1 cellular context compared by ENCODE assay signal in the genomic region with DNA sequence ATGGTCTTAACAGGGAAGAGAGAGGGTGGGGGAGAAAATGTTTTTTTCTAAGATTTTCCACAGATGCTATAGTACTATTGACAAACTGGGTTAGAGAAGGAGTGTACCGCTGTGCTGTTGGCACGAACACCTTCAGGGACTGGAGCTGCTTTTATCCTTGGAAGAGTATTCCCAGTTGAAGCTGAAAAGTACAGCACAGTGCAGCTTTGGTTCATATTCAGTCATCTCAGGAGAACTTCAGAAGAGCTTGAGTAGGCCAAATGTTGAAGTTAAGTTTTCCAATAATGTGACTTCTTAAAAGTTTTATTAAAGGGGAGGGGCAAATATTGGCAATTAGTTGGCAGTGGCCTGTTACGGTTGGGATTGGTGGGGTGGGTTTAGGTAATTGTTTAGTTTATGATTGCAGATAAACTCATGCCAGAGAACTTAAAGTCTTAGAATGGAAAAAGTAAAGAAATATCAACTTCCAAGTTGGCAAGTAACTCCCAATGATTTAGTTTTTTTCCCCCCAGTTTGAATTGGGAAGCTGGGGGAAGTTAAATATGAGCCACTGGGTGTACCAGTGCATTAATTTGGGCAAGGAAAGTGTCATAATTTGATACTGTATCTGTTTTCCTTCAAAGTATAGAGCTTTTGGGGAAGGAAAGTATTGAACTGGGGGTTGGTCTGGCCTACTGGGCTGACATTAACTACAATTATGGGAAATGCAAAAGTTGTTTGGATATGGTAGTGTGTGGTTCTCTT.
A peak's percentile ranks its signal among the peaks of the same experiment; 100 is the strongest.
TF ChIP-seq lines count a peak whose summit lies in the region.

No MANE protein-coding gene starts in this region.

TF ChIP-seq in K562, 482 proteins besides CTCF, POLR2A, EP300 and RAD21 (continued from another document and continues in another):
- TF ChIP-seq ARHGAP35 (IDR thresholded peaks at IDR 0.05; ENCODE audit: partially characterized antibody), result no peak
- TF ChIP-seq RBM39 (optimal IDR thresholded peaks at IDR 0.05; ENCODE audit: low read depth, low read length), result peak; percentile 91
- TF ChIP-seq CBFB (CRISPR knock-in tag; IDR thresholded peaks at IDR 0.05), result no peak
- no peak; the same call in 1 of the 2 replicates for TF ChIP-seq CBX1 (IDR thresholded peaks at IDR 0.05; ENCODE audit: low read depth)
- TF ChIP-seq, protein P1, sequence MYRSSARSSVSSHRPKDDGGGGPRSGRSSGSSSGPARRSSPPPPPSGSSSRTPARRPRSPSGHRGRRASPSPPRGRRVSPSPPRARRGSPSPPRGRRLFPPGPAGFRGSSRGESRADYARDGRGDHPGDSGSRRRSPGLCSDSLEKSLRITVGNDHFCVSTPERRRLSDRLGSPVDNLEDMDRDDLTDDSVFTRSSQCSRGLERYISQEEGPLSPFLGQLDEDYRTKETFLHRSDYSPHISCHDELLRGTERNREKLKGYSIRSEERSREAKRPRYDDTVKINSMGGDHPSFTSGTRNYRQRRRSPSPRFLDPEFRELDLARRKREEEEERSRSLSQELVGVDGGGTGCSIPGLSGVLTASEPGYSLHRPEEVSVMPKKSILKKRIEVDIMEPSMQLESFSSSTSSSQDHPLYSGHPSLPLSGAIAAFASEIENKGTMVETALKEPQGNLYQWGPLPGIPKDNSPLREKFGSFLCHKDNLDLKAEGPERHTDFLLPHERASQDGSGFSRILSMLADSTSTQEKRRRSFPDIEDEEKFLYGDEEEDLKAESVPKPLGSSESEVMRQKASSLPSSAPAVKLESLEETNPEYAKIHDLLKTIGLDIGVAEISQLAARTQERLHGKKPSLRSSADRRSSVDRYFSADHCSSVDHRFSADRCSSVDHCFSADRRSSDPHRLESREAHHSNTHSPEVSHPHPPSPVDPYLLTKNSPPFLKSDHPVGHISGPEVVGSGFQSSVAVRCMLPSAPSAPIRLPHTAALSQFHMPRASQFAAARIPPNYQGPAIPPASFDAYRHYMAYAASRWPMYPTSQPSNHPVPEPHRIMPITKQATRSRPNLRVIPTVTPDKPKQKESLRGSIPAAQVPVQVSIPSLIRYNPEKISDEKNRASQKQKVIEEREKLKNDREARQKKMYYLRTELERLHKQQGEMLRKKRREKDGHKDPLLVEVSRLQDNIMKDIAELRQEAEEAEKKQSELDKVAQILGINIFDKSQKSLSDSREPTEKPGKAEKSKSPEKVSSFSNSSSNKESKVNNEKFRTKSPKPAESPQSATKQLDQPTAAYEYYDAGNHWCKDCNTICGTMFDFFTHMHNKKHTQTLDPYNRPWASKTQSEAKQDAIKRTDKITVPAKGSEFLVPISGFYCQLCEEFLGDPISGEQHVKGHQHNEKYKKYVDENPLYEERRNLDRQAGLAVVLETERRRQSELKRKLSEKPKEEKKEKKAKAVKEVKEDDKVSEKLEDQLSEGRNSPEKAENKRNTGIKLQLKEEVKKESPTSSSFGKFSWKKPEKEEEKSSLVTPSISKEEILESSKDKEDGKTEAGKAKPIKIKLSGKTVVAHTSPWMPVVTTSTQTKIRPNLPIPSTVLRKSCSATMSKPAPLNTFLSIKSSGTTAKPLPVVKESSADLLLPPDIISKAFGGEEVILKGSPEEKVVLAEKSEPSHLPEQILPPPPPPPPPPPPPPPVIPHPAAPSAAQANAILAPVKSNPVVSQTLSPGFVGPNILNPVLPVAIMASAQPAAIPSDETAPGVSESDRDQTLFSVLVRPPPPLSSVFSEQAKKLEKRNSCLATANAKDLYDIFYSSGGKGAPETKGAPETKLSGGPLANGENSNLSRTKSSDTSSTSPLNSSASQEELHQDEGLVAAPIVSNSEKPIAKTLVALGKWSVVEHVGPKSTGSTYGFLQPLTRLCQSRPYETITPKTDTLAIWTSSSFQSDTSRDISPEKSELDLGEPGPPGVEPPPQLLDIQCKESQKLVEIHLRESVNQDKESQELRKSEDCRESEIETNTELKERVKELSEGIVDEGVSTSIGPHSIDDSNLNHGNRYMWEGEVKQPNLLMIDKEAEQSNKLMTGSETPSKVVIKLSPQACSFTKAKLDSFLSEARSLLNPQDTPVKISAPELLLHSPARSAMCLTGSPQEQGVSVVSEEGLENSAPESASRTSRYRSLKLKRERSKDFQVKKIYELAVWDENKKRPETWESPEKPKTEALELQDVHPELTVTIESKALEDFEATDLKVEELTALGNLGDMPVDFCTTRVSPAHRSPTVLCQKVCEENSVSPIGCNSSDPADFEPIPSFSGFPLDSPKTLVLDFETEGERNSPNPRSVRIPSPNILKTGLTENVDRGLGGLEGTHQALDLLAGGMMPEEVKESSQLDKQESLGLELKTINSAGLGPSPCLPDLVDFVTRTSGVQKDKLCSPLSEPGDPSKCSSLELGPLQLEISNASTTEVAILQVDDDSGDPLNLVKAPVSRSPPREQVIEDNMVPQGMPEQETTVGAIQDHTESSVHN (IDR thresholded peaks at IDR 0.05; ENCODE audit: borderline replicate concordance in 1 of 2, low read depth in 1 of 2), result no peak
- no peak for TF ChIP-seq CCAR2 (IDR thresholded peaks at IDR 0.05; ENCODE audit: low read depth, low read length)
- TF ChIP-seq BRCA1 (IDR thresholded peaks at IDR 0.05), result no peak
- no peak for TF ChIP-seq BRCA1 (CRISPR knock-in tag; IDR thresholded peaks at IDR 0.05)
- TF ChIP-seq, protein P2, sequence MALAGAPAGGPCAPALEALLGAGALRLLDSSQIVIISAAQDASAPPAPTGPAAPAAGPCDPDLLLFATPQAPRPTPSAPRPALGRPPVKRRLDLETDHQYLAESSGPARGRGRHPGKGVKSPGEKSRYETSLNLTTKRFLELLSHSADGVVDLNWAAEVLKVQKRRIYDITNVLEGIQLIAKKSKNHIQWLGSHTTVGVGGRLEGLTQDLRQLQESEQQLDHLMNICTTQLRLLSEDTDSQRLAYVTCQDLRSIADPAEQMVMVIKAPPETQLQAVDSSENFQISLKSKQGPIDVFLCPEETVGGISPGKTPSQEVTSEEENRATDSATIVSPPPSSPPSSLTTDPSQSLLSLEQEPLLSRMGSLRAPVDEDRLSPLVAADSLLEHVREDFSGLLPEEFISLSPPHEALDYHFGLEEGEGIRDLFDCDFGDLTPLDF (CRISPR knock-in tag; IDR thresholded peaks at IDR 0.05), result 0 out of 2 replicates have a peak, but pooled peaks have one; percentile 18
- TF ChIP-seq, protein P3, sequence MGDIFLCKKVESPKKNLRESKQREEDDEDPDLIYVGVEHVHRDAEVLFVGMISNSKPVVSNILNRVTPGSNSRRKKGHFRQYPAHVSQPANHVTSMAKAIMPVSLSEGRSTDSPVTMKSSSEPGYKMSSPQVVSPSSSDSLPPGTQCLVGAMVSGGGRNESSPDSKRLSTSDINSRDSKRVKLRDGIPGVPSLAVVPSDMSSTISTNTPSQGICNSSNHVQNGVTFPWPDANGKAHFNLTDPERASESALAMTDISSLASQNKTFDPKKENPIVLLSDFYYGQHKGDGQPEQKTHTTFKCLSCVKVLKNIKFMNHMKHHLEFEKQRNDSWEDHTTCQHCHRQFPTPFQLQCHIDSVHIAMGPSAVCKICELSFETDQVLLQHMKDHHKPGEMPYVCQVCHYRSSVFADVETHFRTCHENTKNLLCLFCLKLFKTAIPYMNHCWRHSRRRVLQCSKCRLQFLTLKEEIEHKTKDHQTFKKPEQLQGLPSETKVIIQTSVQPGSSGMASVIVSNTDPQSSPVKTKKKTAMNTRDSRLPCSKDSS (IDR thresholded peaks at IDR 0.05; ENCODE audit: low read depth, partially characterized antibody), result no peak
- no peak for TF ChIP-seq EGR1 (conservative IDR thresholded peaks at IDR 0.05)
- TF ChIP-seq, protein P4, sequence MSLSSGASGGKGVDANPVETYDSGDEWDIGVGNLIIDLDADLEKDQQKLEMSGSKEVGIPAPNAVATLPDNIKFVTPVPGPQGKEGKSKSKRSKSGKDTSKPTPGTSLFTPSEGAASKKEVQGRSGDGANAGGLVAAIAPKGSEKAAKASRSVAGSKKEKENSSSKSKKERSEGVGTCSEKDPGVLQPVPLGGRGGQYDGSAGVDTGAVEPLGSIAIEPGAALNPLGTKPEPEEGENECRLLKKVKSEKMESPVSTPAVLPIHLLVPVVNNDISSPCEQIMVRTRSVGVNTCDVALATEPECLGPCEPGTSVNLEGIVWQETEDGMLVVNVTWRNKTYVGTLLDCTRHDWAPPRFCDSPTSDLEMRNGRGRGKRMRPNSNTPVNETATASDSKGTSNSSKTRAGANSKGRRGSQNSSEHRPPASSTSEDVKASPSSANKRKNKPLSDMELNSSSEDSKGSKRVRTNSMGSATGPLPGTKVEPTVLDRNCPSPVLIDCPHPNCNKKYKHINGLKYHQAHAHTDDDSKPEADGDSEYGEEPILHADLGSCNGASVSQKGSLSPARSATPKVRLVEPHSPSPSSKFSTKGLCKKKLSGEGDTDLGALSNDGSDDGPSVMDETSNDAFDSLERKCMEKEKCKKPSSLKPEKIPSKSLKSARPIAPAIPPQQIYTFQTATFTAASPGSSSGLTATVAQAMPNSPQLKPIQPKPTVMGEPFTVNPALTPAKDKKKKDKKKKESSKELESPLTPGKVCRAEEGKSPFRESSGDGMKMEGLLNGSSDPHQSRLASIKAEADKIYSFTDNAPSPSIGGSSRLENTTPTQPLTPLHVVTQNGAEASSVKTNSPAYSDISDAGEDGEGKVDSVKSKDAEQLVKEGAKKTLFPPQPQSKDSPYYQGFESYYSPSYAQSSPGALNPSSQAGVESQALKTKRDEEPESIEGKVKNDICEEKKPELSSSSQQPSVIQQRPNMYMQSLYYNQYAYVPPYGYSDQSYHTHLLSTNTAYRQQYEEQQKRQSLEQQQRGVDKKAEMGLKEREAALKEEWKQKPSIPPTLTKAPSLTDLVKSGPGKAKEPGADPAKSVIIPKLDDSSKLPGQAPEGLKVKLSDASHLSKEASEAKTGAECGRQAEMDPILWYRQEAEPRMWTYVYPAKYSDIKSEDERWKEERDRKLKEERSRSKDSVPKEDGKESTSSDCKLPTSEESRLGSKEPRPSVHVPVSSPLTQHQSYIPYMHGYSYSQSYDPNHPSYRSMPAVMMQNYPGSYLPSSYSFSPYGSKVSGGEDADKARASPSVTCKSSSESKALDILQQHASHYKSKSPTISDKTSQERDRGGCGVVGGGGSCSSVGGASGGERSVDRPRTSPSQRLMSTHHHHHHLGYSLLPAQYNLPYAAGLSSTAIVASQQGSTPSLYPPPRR (CRISPR knock-in tag; IDR thresholded peaks at IDR 0.05; ENCODE audit: borderline replicate concordance), result no peak
- peak; percentile 33 to 76; a peak in 2 of 4 replicates for TF ChIP-seq TEAD1 (CRISPR knock-in tag; IDR thresholded peaks at IDR 0.05)
- 0 out of 2 replicates have a peak, but pooled peaks have one; percentile 51 for TF ChIP-seq RBM17 (IDR thresholded peaks at IDR 0.05; ENCODE audit: borderline replicate concordance, low read depth, low read length)
- TF ChIP-seq, protein P5, sequence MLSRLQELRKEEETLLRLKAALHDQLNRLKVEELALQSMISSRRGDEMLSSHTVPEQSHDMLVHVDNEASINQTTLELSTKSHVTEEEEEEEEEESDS (CRISPR knock-in tag; IDR thresholded peaks at IDR 0.05), result no peak
- no peak for TF ChIP-seq ZNF699 (CRISPR knock-in tag; IDR thresholded peaks at IDR 0.05; ENCODE audit: insufficient replicate concordance)
- TF ChIP-seq, protein P6, sequence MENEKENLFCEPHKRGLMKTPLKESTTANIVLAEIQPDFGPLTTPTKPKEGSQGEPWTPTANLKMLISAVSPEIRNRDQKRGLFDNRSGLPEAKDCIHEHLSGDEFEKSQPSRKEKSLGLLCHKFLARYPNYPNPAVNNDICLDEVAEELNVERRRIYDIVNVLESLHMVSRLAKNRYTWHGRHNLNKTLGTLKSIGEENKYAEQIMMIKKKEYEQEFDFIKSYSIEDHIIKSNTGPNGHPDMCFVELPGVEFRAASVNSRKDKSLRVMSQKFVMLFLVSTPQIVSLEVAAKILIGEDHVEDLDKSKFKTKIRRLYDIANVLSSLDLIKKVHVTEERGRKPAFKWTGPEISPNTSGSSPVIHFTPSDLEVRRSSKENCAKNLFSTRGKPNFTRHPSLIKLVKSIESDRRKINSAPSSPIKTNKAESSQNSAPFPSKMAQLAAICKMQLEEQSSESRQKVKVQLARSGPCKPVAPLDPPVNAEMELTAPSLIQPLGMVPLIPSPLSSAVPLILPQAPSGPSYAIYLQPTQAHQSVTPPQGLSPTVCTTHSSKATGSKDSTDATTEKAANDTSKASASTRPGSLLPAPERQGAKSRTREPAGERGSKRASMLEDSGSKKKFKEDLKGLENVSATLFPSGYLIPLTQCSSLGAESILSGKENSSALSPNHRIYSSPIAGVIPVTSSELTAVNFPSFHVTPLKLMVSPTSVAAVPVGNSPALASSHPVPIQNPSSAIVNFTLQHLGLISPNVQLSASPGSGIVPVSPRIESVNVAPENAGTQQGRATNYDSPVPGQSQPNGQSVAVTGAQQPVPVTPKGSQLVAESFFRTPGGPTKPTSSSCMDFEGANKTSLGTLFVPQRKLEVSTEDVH (IDR thresholded peaks at IDR 0.05; ENCODE audit: low read depth, partially characterized antibody), result no peak
- TF ChIP-seq, protein P7, sequence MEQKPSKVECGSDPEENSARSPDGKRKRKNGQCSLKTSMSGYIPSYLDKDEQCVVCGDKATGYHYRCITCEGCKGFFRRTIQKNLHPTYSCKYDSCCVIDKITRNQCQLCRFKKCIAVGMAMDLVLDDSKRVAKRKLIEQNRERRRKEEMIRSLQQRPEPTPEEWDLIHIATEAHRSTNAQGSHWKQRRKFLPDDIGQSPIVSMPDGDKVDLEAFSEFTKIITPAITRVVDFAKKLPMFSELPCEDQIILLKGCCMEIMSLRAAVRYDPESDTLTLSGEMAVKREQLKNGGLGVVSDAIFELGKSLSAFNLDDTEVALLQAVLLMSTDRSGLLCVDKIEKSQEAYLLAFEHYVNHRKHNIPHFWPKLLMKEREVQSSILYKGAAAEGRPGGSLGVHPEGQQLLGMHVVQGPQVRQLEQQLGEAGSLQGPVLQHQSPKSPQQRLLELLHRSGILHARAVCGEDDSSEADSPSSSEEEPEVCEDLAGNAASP (IDR thresholded peaks at IDR 0.05), result no peak
- no peak for TF ChIP-seq SRSF7 (optimal IDR thresholded peaks at IDR 0.05; ENCODE audit: low read depth, low read length)
- no peak for TF ChIP-seq ZNF165 (CRISPR knock-in tag; IDR thresholded peaks at IDR 0.05; ENCODE audit: borderline replicate concordance)
- no peak for TF ChIP-seq CAMTA2 (CRISPR knock-in tag; conservative IDR thresholded peaks at IDR 0.05)
- TF ChIP-seq ZNF212 (CRISPR knock-in tag; IDR thresholded peaks at IDR 0.05), result no peak; the same call in 1 of the 2 replicates
- TF ChIP-seq ZNF184 (CRISPR knock-in tag; IDR thresholded peaks at IDR 0.05), result no peak
- TF ChIP-seq SOX6 (IDR thresholded peaks at IDR 0.05), result no peak
- TF ChIP-seq E2F3 (CRISPR knock-in tag; IDR thresholded peaks at IDR 0.05), result no peak
- TF ChIP-seq TGIF2 (CRISPR knock-in tag; IDR thresholded peaks at IDR 0.05), result 0 out of 2 replicates have a peak, but pooled peaks have one; percentile 67
